Comparison of ENCODE assay signal across 8 cellular contexts in the genomic region with DNA sequence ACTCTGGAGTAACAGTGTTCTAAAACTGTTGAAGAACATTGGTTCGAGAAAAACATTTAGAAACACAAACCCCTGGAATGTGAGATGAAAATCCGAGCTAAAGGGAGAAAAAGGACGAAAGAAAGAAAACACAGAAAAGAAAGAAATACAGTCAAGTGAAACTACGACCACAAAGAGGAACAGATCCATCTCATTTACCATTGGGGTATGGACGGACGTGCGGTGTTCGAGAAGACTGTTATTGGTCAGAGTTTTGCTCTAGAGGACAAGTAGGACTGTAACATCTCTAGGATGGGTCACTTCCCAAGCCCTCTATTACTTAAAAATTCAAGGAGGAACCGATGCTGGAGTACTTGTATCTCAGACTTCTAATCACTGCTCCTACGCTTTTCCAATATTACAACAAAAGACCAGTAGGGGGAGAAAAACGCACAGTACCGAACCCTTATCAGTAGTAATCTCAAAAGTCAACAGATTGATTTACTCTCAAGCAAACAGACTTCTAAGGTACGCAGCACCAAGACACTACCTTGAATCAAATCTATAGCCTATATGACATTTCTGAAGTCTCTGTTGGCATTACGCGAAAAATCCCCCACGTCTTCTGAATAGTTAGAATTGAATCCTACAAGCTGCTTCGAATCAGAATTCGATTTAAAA. TPM values are rescaled to one million over a fixed set of nuclear protein-coding genes. Genes with fewer than 3 reads are reported as not detected.
A peak's percentile ranks its signal among the peaks of the same experiment; 100 is the strongest.
DNase-seq lines count a peak whose midpoint lies in the region; ATAC-seq and TF ChIP-seq lines count a peak whose summit lies in the region.

No MANE protein-coding gene starts in this region.

- DNase-seq in DMS53 treated with DMSO at 0.1 percent for 48 hours (lab: John Stamatoyannopoulos, UW; ENCODE audit: unreplicated experiment) (peak; percentile 51), HPDE6-E6E7 (ENCODE audit: extremely low spot score) (peak; percentile 27), NCI-H69 (lab: John Stamatoyannopoulos, UW) (peak; percentile 88), amniotic stem cell (lab: John Stamatoyannopoulos, UW) (peak; percentile 36), left cardiac atrium (no peak), progenitor cell of endocrine pancreas (ENCODE audit: low spot score, unreplicated experiment) (no peak)
- DNase-seq in activated CD8-positive, alpha-beta memory T cell treated with anti-CD3 and anti-CD28 coated beads, Interleukin-2, amount 50 U/mL, for 4 hours = no peak

- no peaks in the 10 kb centered on the region for H3K36me3 Mint-ChIP-seq in progenitor cell of endocrine pancreas (ENCODE audit: insufficient read depth)

- intact Hi-C loops in left cardiac atrium (cut with DNase I) = loop anchor here (5.0 to 10.0 kb wide), 4 partner anchors 50 to 170 kb away; no protein-coding TSS in a partner anchor

- no peak overlapping the region for H3K27ac Mint-ChIP-seq in progenitor cell of endocrine pancreas

- H3K9me3 Mint-ChIP-seq in progenitor cell of endocrine pancreas (ENCODE audit: low read depth) = no peaks in the 10 kb centered on the region

- peak; percentile 14 for ATAC-seq in GM19463 (IDR thresholded peaks at IDR 0.05; ENCODE audit: unreplicated experiment)
- ATAC-seq in left cardiac atrium = peak; percentile 59 to 75

- H3K4me1 Mint-ChIP-seq in progenitor cell of endocrine pancreas (ENCODE audit: low read depth) = peaks cover 18% of the 10 kb centered on the region

- H3K27me3 Mint-ChIP-seq in progenitor cell of endocrine pancreas = no peaks in the 10 kb centered on the region

- H3K4me3 Mint-ChIP-seq in progenitor cell of endocrine pancreas (ENCODE audit: low read depth) = no peak overlapping the region

- TF ChIP-seq CTCF in progenitor cell of endocrine pancreas (IDR thresholded peaks at IDR 0.05; ENCODE audit: unreplicated experiment) = peak; percentile 75

RNA-seq across cellular contexts. Expression of a gene that starts 1.1 kb away (rescaled TPM):
- total RNA-seq in left cardiac atrium = 10 to 100 TPM; 22.0 to 23.1 TPM
- total RNA-seq in progenitor cell of endocrine pancreas = 19.2 and 20.2 TPM in 2 replicates

Comparison
In these comparisons a context has a peak if more than half of its experiments do, and no peak if none do; other contexts are left out.
1. DNase-seq: peak in DMS53 treated with DMSO at 0.1 percent for 48 hours (single experiment), HPDE6-E6E7 (single experiment), NCI-H69 (single experiment) and amniotic stem cell (single experiment); none in left cardiac atrium (single experiment), progenitor cell of endocrine pancreas (single experiment) and activated CD8-positive, alpha-beta memory T cell treated with anti-CD3 and anti-CD28 coated beads, Interleukin-2, amount 50 U/mL, for 4 hours (single experiment).